Comparison of ENCODE assay signal across 8 cellular contexts in the genomic region with DNA sequence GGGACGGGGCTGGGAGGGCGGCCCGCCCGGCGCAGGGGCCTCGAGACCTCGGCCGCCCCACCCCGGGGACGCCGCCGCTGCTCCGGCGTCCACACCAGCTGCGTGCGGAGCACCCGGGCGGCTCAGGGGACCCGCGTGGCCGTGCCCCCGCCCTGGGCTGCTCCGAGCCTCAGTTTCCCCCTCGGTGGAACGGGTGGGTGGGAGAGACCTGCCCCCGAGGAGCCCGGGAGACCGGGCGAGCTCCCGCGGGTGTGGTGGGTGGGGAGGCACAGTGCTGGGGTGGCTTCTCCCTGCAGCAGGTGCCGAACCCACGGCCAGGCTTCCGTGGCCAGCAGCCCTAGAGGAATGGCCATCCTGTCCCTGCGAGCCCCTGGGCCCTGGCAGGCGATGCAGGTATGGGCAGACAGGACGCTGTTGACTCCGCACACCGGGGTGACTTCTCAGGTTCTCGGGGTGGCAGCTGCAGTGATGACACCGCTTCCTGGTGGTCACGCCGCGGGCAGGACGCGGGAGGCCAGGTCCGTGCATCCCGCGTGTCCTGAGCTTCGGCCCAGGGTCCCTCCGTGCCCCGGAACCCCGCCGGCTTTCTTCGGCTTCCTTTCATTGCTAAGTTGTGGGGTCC. TPM values are rescaled to one million over a fixed set of nuclear protein-coding genes. Genes with fewer than 3 reads are reported as not detected.
DNase-seq lines count a peak whose midpoint lies in the region; ATAC-seq and TF ChIP-seq lines count a peak whose summit lies in the region.

No MANE protein-coding gene starts in this region.

- peaks cover 11% of the 10 kb centered on the region for H3K4me1 ChIP-seq in effector memory CD4-positive, alpha-beta T cell (ENCODE audit: control insufficient read depth, insufficient read depth, low read length, poor library complexity, severe bottlenecking)

- no peaks in the 10 kb centered on the region for H3K27me3 ChIP-seq in effector memory CD4-positive, alpha-beta T cell (replicated peaks; ENCODE audit: control insufficient read depth, insufficient read depth, low read length, poor library complexity, severe bottlenecking)

- TF ChIP-seq CTCF in C4-2B (conservative IDR thresholded peaks at IDR 0.05) (no peak), NB4 (IDR thresholded peaks at IDR 0.05; ENCODE audit: low read depth, low read length) (no peak), nephron progenitor cell (IDR thresholded peaks at IDR 0.05) (no peak)

- no peak for TF ChIP-seq POLR2A in NB4 (IDR thresholded peaks at IDR 0.05; ENCODE audit: extremely low read depth, insufficient read length)

- peaks cover 47% of the 10 kb centered on the region for H3K27me3 Mint-ChIP-seq in nephron progenitor cell (ENCODE audit: low read depth, poor library complexity)

- no peaks in the 10 kb centered on the region for H3K36me3 Mint-ChIP-seq in nephron progenitor cell (ENCODE audit: low read depth)

- H3K9me3 ChIP-seq in effector memory CD4-positive, alpha-beta T cell (ENCODE audit: control insufficient read depth, low read length) = no peaks in the 10 kb centered on the region

- DNase-seq in NB4 (ENCODE audit: low read depth) = no peak
- no peak for DNase-seq in effector memory CD4-positive, alpha-beta T cell
- DNase-seq in nephron progenitor cell = no peak
- no peak for DNase-seq in NCI-H2196 treated with DMSO at 0.1 percent for 48 hours (lab: John Stamatoyannopoulos, UW; ENCODE audit: unreplicated experiment)
- no peak for DNase-seq in sciatic nerve (ENCODE audit: low spot score)

- peak overlapping the region; percentile 87 for H3K4me3 Mint-ChIP-seq in nephron progenitor cell

- peak overlapping the region; percentile 20; the same call in 1 of the 2 replicates for H3K27ac ChIP-seq in C4-2B
- no peak overlapping the region for H3K27ac ChIP-seq in effector memory CD4-positive, alpha-beta T cell (ENCODE audit: insufficient read depth, low read length, poor library complexity, severe bottlenecking)

- H3K27ac Mint-ChIP-seq in nephron progenitor cell = no peak overlapping the region

- no peaks in the 10 kb centered on the region for H3K9me3 Mint-ChIP-seq in nephron progenitor cell

- intact Hi-C loops in sciatic nerve (cut with DNase I) = no loop called here

- no peaks in the 10 kb centered on the region for H3K36me3 ChIP-seq in effector memory CD4-positive, alpha-beta T cell (ENCODE audit: control insufficient read depth, insufficient read depth, low read length)

- peaks cover 19% of the 10 kb centered on the region for H3K4me1 Mint-ChIP-seq in nephron progenitor cell

- peak overlapping the region; percentile 34 for H3K4me3 ChIP-seq in NB4 (ENCODE audit: low read depth, low read length)
- H3K4me3 ChIP-seq in effector memory CD4-positive, alpha-beta T cell (ENCODE audit: insufficient read depth, low read depth, low read length, poor library complexity, severe bottlenecking) = peak overlapping the region; percentile 53

- no peak for ATAC-seq in GM19452 (IDR thresholded peaks at IDR 0.05; ENCODE audit: unreplicated experiment)
- no peak for ATAC-seq in HG02571 (IDR thresholded peaks at IDR 0.05; ENCODE audit: unreplicated experiment)
- no peak for ATAC-seq in sciatic nerve

RNA-seq across cellular contexts. Expression of gene DEF8, which starts 0.7 kb away (rescaled TPM):
- total RNA-seq in sciatic nerve = 60.2 TPM

RNA-seq across cellular contexts. Expression of gene TUBB3, which starts 26.1 kb away (rescaled TPM):
- 2.0 TPM for total RNA-seq in sciatic nerve

RNA-seq across cellular contexts. Expression of gene MC1R, which starts 30.6 kb away (rescaled TPM):
- 5.8 TPM for total RNA-seq in sciatic nerve
